9 cellular contexts compared by ENCODE assay signal in the genomic region with DNA sequence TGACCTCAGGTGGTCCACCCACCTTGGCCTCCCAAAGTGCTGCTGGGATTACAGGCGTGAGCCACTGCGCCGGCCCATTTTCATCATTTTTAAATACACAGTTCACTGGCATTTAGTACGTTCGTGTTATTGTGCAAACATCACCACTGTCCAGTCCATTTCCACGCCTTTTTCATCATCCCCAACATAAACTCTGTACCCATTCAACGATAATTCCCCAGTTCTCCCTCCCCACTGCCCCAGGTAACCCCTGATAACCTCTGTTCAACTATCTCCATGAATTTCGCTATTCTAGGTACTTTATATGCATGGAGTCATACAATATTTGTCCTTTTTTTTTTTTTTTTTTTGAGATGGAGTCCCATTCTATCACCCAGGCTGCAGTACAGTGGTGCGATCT. TPM values are rescaled to one million over a fixed set of nuclear protein-coding genes. Genes with fewer than 3 reads are reported as not detected.
"Had no signal": no experiment of that assay in that cellular context is flagged by ENCODE, and none has a peak within 500 bp of the region (broad histone marks: within the 10 kb centered on the region; RNA-seq: fewer than 3 reads in every experiment).

No MANE protein-coding gene starts in this region.

- H3K4me1 Mint-ChIP-seq: GM23338 had no signal

- DNase-seq: GM23248, GOT3, H7, H9, HCEC 1CT, HFFc6 had no signal

- H3K4me3 Mint-ChIP-seq: GM23338, H9, HFFc6 had no signal

- H3K4me3 ChIP-seq: GM23248, GM23338, HAP-1 had no signal

- H3K27ac Mint-ChIP-seq: GM23338, H9, HFFc6 had no signal

- ATAC-seq: GM23338, HCT116 had no signal

RNA-seq across cellular contexts. Expression of gene MFNG, which starts 40.7 kb away (rescaled TPM):
- total RNA-seq: GM23248, HFFc6 had no signal
